Comparison of ENCODE assay signal across 8 cellular contexts in the genomic region with DNA sequence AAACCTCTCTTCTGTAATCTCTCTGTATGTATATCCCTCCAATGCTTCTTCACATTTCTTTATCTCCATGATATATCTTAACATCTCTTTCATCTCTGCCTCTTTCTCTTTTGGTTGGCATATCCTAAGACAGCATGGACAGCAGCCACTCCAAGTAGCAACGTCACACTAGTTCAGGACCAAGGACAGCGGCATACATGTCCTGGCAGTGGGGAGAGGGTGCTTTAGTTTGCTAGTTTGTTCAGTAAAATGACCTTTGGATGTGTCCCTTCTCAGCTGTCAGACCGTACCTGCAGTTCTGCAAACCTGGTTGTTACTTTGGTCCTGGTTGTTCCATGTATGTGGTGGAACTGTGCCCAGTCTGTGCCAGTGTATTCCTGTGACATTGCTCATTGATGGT.
DNase-seq lines count a peak whose midpoint lies in the region; ATAC-seq and TF ChIP-seq lines count a peak whose summit lies in the region.

No MANE protein-coding gene starts in this region.

- no peaks in the 10 kb centered on the region for H3K9me3 ChIP-seq in HEK293 (ENCODE audit: control insufficient read depth, insufficient read depth, low read depth, low read length)
- no peaks in the 10 kb centered on the region for H3K9me3 ChIP-seq in hepatocyte (ENCODE audit: low read depth)
- no peaks in the 10 kb centered on the region for H3K9me3 ChIP-seq in upper lobe of right lung

- H3K9me2 ChIP-seq in hepatocyte (replicated peaks; ENCODE audit: insufficient read depth), result no peaks in the 10 kb centered on the region

- no peak overlapping the region for H2AFZ ChIP-seq in hepatocyte

- H3K4me3 ChIP-seq in HEK293 (ENCODE audit: low read depth, low read length), result no peak overlapping the region
- H3K4me3 ChIP-seq in hepatocyte, result no peak overlapping the region
- H3K4me3 ChIP-seq in upper lobe of right lung, result no peak overlapping the region

- no peak overlapping the region for H3K4me2 ChIP-seq in hepatocyte

- H3K4me1 ChIP-seq in HEK293 (ENCODE audit: control insufficient read depth, insufficient read depth, low read length) (no peaks in the 10 kb centered on the region), hepatocyte (ENCODE audit: insufficient read depth) (no peaks in the 10 kb centered on the region), upper lobe of right lung (no peaks in the 10 kb centered on the region)

- intact Hi-C loops in upper lobe of right lung (cut with DNase I), result no loop called here

- POLR2A ChIA-PET in HEK293 (lab: Yijun Ruan, JAX), result no interaction called here

- H3K36me3 ChIP-seq in HEK293 (ENCODE audit: control insufficient read depth in 2 of 2, insufficient read depth in 1 of 2, low read length in 2 of 2) (no peaks in the 10 kb centered on the region), hepatocyte (replicated peaks; ENCODE audit: insufficient read depth, low read depth) (no peaks in the 10 kb centered on the region), upper lobe of right lung (no peaks in the 10 kb centered on the region)

- H3K27me3 ChIP-seq in hepatocyte, result no peaks in the 10 kb centered on the region
- no peaks in the 10 kb centered on the region for H3K27me3 ChIP-seq in upper lobe of right lung

- CTCF ChIA-PET in HEK293 (lab: Yijun Ruan, JAX), result no interaction called here

- ATAC-seq in upper lobe of right lung (peak; percentile 79), HG03571 (IDR thresholded peaks at IDR 0.05; ENCODE audit: unreplicated experiment) (no peak), GM21526 (IDR thresholded peaks at IDR 0.05; ENCODE audit: low FRiP score, unreplicated experiment) (no peak)

- H3K27ac ChIP-seq in HEK293 (ENCODE audit: extremely low read depth, low read depth, low read length) (no peak overlapping the region), hepatocyte (no peak overlapping the region), upper lobe of right lung (no peak overlapping the region)

- TF ChIP-seq CTCF in HEK293 (tag by site-specific recombination; IDR thresholded peaks at IDR 0.05), result no peak
- no peak for TF ChIP-seq CTCF in hepatocyte (IDR thresholded peaks at IDR 0.05; ENCODE audit: poor library complexity)
- no peak for TF ChIP-seq CTCF in upper lobe of right lung (IDR thresholded peaks at IDR 0.05)

- H3K79me2 ChIP-seq in hepatocyte, result no peaks in the 10 kb centered on the region

- WGBS in hepatocyte (ENCODE audit: low lambda C conversion rate, missing lambda C conversion rate), result 12% methylated on average over 3 of the region's 3 CpGs

- peak; percentile 77 for DNase-seq in AG08395 (ENCODE audit: low spot score)
- peak; percentile 12 to 27 for DNase-seq in activated CD4-positive, alpha-beta T cell treated with anti-CD3 and anti-CD28 coated beads, Interleukin-2, amount 50 U/mL, for 48 hours
- DNase-seq in hepatocyte (ENCODE audit: low spot score), result peak; percentile 89
- DNase-seq in upper lobe of right lung, result no peak
- DNase-seq in DMS79 (lab: John Stamatoyannopoulos, UW), result no peak

- peaks cover 9% of the 10 kb centered on the region for H4K20me1 ChIP-seq in hepatocyte (ENCODE audit: insufficient read depth, poor library complexity, severe bottlenecking)

TF ChIP-seq in HEK293, 187 proteins besides CTCF, POLR2A, EP300 and RAD21:
- no peak for TF ChIP-seq ZNF302 (tag by site-specific recombination; IDR thresholded peaks at IDR 0.05; ENCODE audit: low read depth)
- TF ChIP-seq, protein P1, sequence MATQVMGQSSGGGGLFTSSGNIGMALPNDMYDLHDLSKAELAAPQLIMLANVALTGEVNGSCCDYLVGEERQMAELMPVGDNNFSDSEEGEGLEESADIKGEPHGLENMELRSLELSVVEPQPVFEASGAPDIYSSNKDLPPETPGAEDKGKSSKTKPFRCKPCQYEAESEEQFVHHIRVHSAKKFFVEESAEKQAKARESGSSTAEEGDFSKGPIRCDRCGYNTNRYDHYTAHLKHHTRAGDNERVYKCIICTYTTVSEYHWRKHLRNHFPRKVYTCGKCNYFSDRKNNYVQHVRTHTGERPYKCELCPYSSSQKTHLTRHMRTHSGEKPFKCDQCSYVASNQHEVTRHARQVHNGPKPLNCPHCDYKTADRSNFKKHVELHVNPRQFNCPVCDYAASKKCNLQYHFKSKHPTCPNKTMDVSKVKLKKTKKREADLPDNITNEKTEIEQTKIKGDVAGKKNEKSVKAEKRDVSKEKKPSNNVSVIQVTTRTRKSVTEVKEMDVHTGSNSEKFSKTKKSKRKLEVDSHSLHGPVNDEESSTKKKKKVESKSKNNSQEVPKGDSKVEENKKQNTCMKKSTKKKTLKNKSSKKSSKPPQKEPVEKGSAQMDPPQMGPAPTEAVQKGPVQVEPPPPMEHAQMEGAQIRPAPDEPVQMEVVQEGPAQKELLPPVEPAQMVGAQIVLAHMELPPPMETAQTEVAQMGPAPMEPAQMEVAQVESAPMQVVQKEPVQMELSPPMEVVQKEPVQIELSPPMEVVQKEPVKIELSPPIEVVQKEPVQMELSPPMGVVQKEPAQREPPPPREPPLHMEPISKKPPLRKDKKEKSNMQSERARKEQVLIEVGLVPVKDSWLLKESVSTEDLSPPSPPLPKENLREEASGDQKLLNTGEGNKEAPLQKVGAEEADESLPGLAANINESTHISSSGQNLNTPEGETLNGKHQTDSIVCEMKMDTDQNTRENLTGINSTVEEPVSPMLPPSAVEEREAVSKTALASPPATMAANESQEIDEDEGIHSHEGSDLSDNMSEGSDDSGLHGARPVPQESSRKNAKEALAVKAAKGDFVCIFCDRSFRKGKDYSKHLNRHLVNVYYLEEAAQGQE (tag by site-specific recombination; IDR thresholded peaks at IDR 0.05), result peak; percentile 99

Comparison
In these comparisons a context has a peak if more than half of its experiments do, and no peak if none do; other contexts are left out.
1. DNase-seq: peak in AG08395 (single experiment), activated CD4-positive, alpha-beta T cell treated with anti-CD3 and anti-CD28 coated beads, Interleukin-2, amount 50 U/mL, for 48 hours (2 of 2) and hepatocyte (single experiment); none in upper lobe of right lung (single experiment) and DMS79 (single experiment).